In genomic region chr2:47129191-47129711, GRCh38 we compare ENCODE assay signal across 16 cellular contexts. TPM values are rescaled to one million over a fixed set of nuclear protein-coding genes. Genes with fewer than 3 reads are reported as not detected.
DNase-seq lines count a peak whose midpoint lies in the region; ATAC-seq and TF ChIP-seq lines count a peak whose summit lies in the region.
"Had no signal": no experiment of that assay in that cellular context is flagged by ENCODE, and none has a peak within 500 bp of the region (broad histone marks: within the 10 kb centered on the region; RNA-seq: fewer than 3 reads in every experiment).

No MANE protein-coding gene starts in this region.

- no peaks in the 10 kb centered on the region for H3K4me1 ChIP-seq in Panc1 (ENCODE audit: control insufficient read depth, insufficient read depth, low read length)
- no peaks in the 10 kb centered on the region for H3K4me1 ChIP-seq in right cardiac atrium (ENCODE audit: control insufficient read depth, insufficient read depth, low read length)

- CTCF ChIA-PET in Panc1 (lab: Charles Lee): no interaction called here

- peaks cover 0 to 4% (median 4%) of the 10 kb centered on the region in 3 donors for H3K36me3 Mint-ChIP-seq in immature natural killer cell

- no peaks in the 10 kb centered on the region for H3K36me3 ChIP-seq in Panc1 (ENCODE audit: control insufficient read depth, insufficient read depth, low read length)

- in situ Hi-C loops in Panc1 (cut with HindIII; ENCODE audit: low pct_unique_long_range_greater_than_20kb, low sequenced_read_pairs): no loop called here

- H3K9me3 Mint-ChIP-seq in immature natural killer cell: peaks cover 0 to 7% (median 0%) of the 10 kb centered on the region in 6 donors

- H3K27me3 ChIP-seq in Panc1 (ENCODE audit: control insufficient read depth, insufficient read depth, low read length): no peaks in the 10 kb centered on the region
- H3K27me3 ChIP-seq in right cardiac atrium (ENCODE audit: control insufficient read depth, insufficient read depth): no peaks in the 10 kb centered on the region
- H3K27me3 ChIP-seq: BLaER1 treated with 17β-estradiol and CSF1 and Interleukin-3, amounts not matched to agents 10 nM and 100 nM had no signal

- no peaks in the 10 kb centered on the region for H3K4me1 Mint-ChIP-seq in immature natural killer cell

- no peak overlapping the region for H3K27ac Mint-ChIP-seq in immature natural killer cell

- H3K9me3 ChIP-seq in Panc1 (ENCODE audit: control insufficient read depth, insufficient read depth, low read depth, low read length) (no peaks in the 10 kb centered on the region), right cardiac atrium (ENCODE audit: control insufficient read depth, low read length) (peaks cover 1% of the 10 kb centered on the region)

- H3K4me3 Mint-ChIP-seq in immature natural killer cell: no peak overlapping the region

- intact Hi-C loops in Panc1 (cut with micrococcal nuclease; ENCODE audit: unreplicated experiment): no loop called here
- intact Hi-C loops in right cardiac atrium (cut with DNase I): no loop called here

- POLR2A ChIA-PET in Panc1 (lab: Charles Lee): no interaction called here

- H3K4me3 ChIP-seq in Panc1 (ENCODE audit: low read depth in 2 of 2, low read length in 2 of 2): no peak overlapping the region
- no peak overlapping the region for H3K4me3 ChIP-seq in right cardiac atrium (ENCODE audit: low read length)
- H3K4me3 ChIP-seq: BLaER1 treated with 17β-estradiol and CSF1 and Interleukin-3, amounts not matched to agents 10 nM and 100 nM had no signal

- 72% methylated on average over 8 of the region's 8 CpGs for WGBS in right cardiac atrium

- H3K27me3 Mint-ChIP-seq in immature natural killer cell (ENCODE audit: low read depth in 3 of 3): peaks cover 0 to 4% (median 0%) of the 10 kb centered on the region in 3 donors

- BruUV-seq in Panc1 (replicated peaks; lab: Mats Ljungman, UMichigan): no TSS peak

- DNase-seq in NCI-H524 (lab: John Stamatoyannopoulos, UW): peak; percentile 3 to 59
- no peak for DNase-seq in NCI-H524 treated with DMSO at 0.1 percent for 48 hours (lab: John Stamatoyannopoulos, UW)
- no peak for DNase-seq in Panc1 (ENCODE audit: low read depth, low spot score)
- peak in 1 of 3 donors; percentile 52 for DNase-seq in right cardiac atrium
- DNase-seq in retina: peak; percentile 15
- no peak for DNase-seq in immature natural killer cell
- DNase-seq: 8988T, H7, NCI-H1048, NCI-H146, NCI-H2227 treated with DMSO at 0.1 percent for 48 hours, NCI-H526 treated with DMSO at 0.1 percent for 48 hours, RPMI8226 had no signal

- ATAC-seq in Panc1 (peak; percentile 44; the same call in 1 of the 2 replicates), right cardiac atrium (peak; percentile 31 to 55), GM18502 (IDR thresholded peaks at IDR 0.05; ENCODE audit: poor library complexity, unreplicated experiment) (no peak), HG02610 (IDR thresholded peaks at IDR 0.05; ENCODE audit: unreplicated experiment) (no peak)

- no peak for TF ChIP-seq CTCF in Panc1 (IDR thresholded peaks at IDR 0.05)

- H3K27ac ChIP-seq in Panc1 (ENCODE audit: low read length) (no peak overlapping the region), right cardiac atrium (ENCODE audit: low read length) (no peak overlapping the region)
- H3K27ac ChIP-seq: BLaER1 treated with 17β-estradiol and CSF1 and Interleukin-3, amounts not matched to agents 10 nM and 100 nM had no signal

RNA-seq across cellular contexts. Expression of gene STPG4, which starts 25.9 kb away (rescaled TPM):
- total RNA-seq in Panc1 (2021; ENCODE audit: unreplicated experiment): 0.36 TPM
- not detected for polyA plus RNA-seq in Panc1 (2012; ENCODE audit: insufficient read length)
- under 1 TPM in 2 of 4 donors, not detected in 2; 0.20 to 0.29 TPM for total RNA-seq in right cardiac atrium
- polyA plus RNA-seq in right cardiac atrium: not detected
- under 1 TPM in 1 of 3 donors, not detected in 2; 0.24 TPM for polyA plus RNA-seq in immature natural killer cell
- total RNA-seq: H7 had no signal

RNA-seq across cellular contexts. Expression of gene CALM2, which starts 47.1 kb away (rescaled TPM):
- 705 TPM for total RNA-seq in Panc1 (2021; ENCODE audit: unreplicated experiment)
- polyA plus RNA-seq in Panc1 (2012; ENCODE audit: insufficient read length): 531 TPM
- 100 to 1,000 TPM; 281 to 612 (median 394) TPM for total RNA-seq in right cardiac atrium
- polyA plus RNA-seq in right cardiac atrium: 421 TPM
- 1,000 to 10,000 TPM in 2 of 3 donors, 100 to 1,000 TPM in 1; 686 to 1,567 (median 1,022) TPM for polyA plus RNA-seq in immature natural killer cell

Comparison
In these comparisons a context has a peak if more than half of its experiments do, and no peak if none do; other contexts are left out.
1. DNase-seq: peak in NCI-H524 (2 of 2) and retina (single experiment); none in NCI-H524 treated with DMSO at 0.1 percent for 48 hours (single experiment), Panc1 (single experiment) and immature natural killer cell (0 of 3).
2. ATAC-seq: peak in Panc1 (single experiment) and right cardiac atrium (2 of 2); none in GM18502 (single experiment) and HG02610 (single experiment).